Comparison of ENCODE assay signal across 1 cellular context in genomic region chr2:172454404-172455120, GRCh38.
TF ChIP-seq lines count a peak whose summit lies in the region.

No MANE protein-coding gene starts in this region.

TF ChIP-seq in HCT116, 20 proteins besides CTCF, POLR2A, EP300 and RAD21:
- TF ChIP-seq ZBTB33 (IDR thresholded peaks at IDR 0.05; ENCODE audit: extremely low read depth, insufficient replicate concordance, low read length) (no peak), ATF3 (IDR thresholded peaks at IDR 0.05) (no peak), CBX3 (IDR thresholded peaks at IDR 0.05; ENCODE audit: low read depth) (no peak), FOSL1 (IDR thresholded peaks at IDR 0.05; ENCODE audit: low read depth) (no peak), JUND (IDR thresholded peaks at IDR 0.05) (no peak), POLR2AphosphoS5 (IDR thresholded peaks at IDR 0.05; ENCODE audit: low read depth, low read length) (no peak)
